In the genomic region with DNA sequence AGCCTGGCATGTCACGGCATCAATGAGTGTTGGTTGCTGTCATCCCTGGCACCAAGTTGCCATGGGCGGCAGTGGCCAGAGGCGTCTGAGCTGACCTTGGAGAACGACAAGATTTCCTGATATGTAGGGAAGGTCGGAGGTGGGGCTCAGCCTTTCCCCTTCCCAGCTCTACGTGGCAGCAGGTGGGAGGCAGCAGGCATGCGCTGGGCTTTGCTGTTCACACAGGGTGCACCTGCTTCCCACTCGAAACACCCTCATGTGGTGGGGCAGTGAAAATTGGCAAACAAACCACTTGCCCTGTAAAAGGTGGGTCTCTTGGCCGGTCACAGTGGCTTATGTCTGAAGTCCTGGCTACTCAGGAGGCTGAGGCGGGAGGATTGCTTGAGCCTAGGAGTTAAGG, we compare ENCODE assay signal across 15 cellular contexts. TPM values are rescaled to one million over a fixed set of nuclear protein-coding genes. Genes with fewer than 3 reads are reported as not detected.
A peak's percentile ranks its signal among the peaks of the same experiment; 100 is the strongest.
DNase-seq lines count a peak whose midpoint lies in the region; ATAC-seq and TF ChIP-seq lines count a peak whose summit lies in the region.
"Had no signal": no experiment of that assay in that cellular context is flagged by ENCODE, and none has a peak within 500 bp of the region (broad histone marks: within the 10 kb centered on the region; RNA-seq: fewer than 3 reads in every experiment).

No MANE protein-coding gene starts in this region.

- no peak overlapping the region for H3K4me3 ChIP-seq in IMR-90 (ENCODE audit: insufficient read depth, low read depth, low read length)
- H3K4me3 ChIP-seq in BE2C (ENCODE audit: low read depth, low read length): no peak overlapping the region
- H3K4me3 ChIP-seq: BLaER1 treated with 17β-estradiol and CSF1 and Interleukin-3, amounts not matched to agents 10 nM and 100 nM had no signal

- ATAC-seq in IMR-90 (ENCODE audit: low read depth) (no peak), HG03378 (IDR thresholded peaks at IDR 0.05; ENCODE audit: unreplicated experiment) (no peak)
- ATAC-seq: Panc1, Right ventricle myocardium inferior, T-helper 17 cell had no signal

- H3K79me1 ChIP-seq in IMR-90 (ENCODE audit: low read depth in 1 of 2, low read length in 2 of 2): peaks cover 0 to 7% of the 10 kb centered on the region in 2 experiments; a peak in 1 of 4 replicates

- no peak overlapping the region for H3K56ac ChIP-seq in IMR-90 (ENCODE audit: extremely low read depth, insufficient read depth, low read length)

- peak overlapping the region; percentile 79 for H2AK5ac ChIP-seq in IMR-90 (ENCODE audit: low read depth, low read length)

- no peak overlapping the region for H3K4me2 ChIP-seq in IMR-90 (ENCODE audit: low read depth, low read length)
- H3K4me2 ChIP-seq: BLaER1 treated with 17β-estradiol and CSF1 and Interleukin-3, amounts not matched to agents 10 nM and 100 nM had no signal

- H2BK20ac ChIP-seq in IMR-90 (ENCODE audit: low read depth, low read length): no peak overlapping the region

- no peak overlapping the region for H3K9ac ChIP-seq in IMR-90 (ENCODE audit: low read depth, low read length)
- H3K9ac ChIP-seq: BLaER1 treated with 17β-estradiol and CSF1 and Interleukin-3, amounts not matched to agents 10 nM and 100 nM had no signal

- CTCF ChIA-PET in IMR-90 (lab: Yijun Ruan, JAX): no interaction called here

- H3K9me3 ChIP-seq in IMR-90 (ENCODE audit: control insufficient read depth, insufficient read depth, low read length) (0 out of 2 replicates have a peak, but pooled peaks cover 3% of the 10 kb centered on the region), BE2C (peaks cover 4% of the 10 kb centered on the region; the same call in 1 of the 2 replicates)

- in situ Hi-C loops in IMR-90 (cut with MboI; ENCODE audit: low sequenced_read_pairs): no loop called here

- H3K14ac ChIP-seq in IMR-90 (replicated peaks; ENCODE audit: low read depth, low read length): no peak overlapping the region

- H3K27me3 ChIP-seq in IMR-90 (ENCODE audit: control insufficient read depth, insufficient read depth, low read length) (no peaks in the 10 kb centered on the region), BE2C (no peaks in the 10 kb centered on the region)
- H3K27me3 ChIP-seq: BLaER1 treated with 17β-estradiol and CSF1 and Interleukin-3, amounts not matched to agents 10 nM and 100 nM had no signal

- dilution Hi-C loops in IMR-90 (cut with HindIII; ENCODE audit: low sequenced_read_pairs, unreplicated experiment): no loop called here

- no TSS peak for BruUV-seq in IMR-90 (replicated peaks; lab: Mats Ljungman, UMichigan)

- H3K18ac ChIP-seq in IMR-90 (ENCODE audit: low read depth, low read length): no peak overlapping the region

- H2AK9ac ChIP-seq in IMR-90 (replicated peaks; ENCODE audit: low read depth, low read length, poor library complexity): peak overlapping the region; percentile 16

- H3K4me1 ChIP-seq in IMR-90 (ENCODE audit: control insufficient read depth, insufficient read depth, low read length) (peaks cover 7% of the 10 kb centered on the region; the same call in 1 of the 2 replicates), BE2C (no peaks in the 10 kb centered on the region)

- WGBS in IMR-90 (ENCODE audit: extremely low coverage in 2 of 2, insufficient read length in 1 of 2), 2 experiments: 100% methylated on average over 2 of the region's 10 CpGs; no CpG with 5 or more reads in 1 of the 2 experiments

- H4K91ac ChIP-seq in IMR-90 (ENCODE audit: insufficient read depth, low read depth, low read length): no peak overlapping the region

- peak overlapping the region; percentile 70 for H2AFZ ChIP-seq in IMR-90 (replicated peaks; ENCODE audit: low read length, poor library complexity)

- no peak overlapping the region for H4K8ac ChIP-seq in IMR-90 (ENCODE audit: low read depth in 2 of 2, low read length in 2 of 2)

- intact Hi-C loops in IMR-90 (cut with micrococcal nuclease): no loop called here

- H3K4ac ChIP-seq in IMR-90 (ENCODE audit: low read depth, low read length): peak overlapping the region; percentile 2; the same call in 1 of the 2 replicates

- TF ChIP-seq POLR2A in IMR-90 (IDR thresholded peaks at IDR 0.05; ENCODE audit: low read depth, low read length): no peak

- no peak overlapping the region for H2BK120ac ChIP-seq in IMR-90 (ENCODE audit: low read depth, low read length)

- TF ChIP-seq CTCF in IMR-90 (conservative IDR thresholded peaks at IDR 0.05; ENCODE audit: low read depth, low read length) (no peak), BE2C (IDR thresholded peaks at IDR 0.05; ENCODE audit: low read depth, low read length) (no peak)

- no peak overlapping the region for H4K5ac ChIP-seq in IMR-90 (ENCODE audit: low read depth, low read length)

- no peak overlapping the region for H2BK5ac ChIP-seq in IMR-90 (ENCODE audit: low read depth, low read length, poor library complexity, severe bottlenecking)

- DNase-seq in NCI-H748 (lab: John Stamatoyannopoulos, UW; ENCODE audit: unreplicated experiment) (peak; percentile 44), NCI-H748 treated with DMSO at 0.1 percent for 48 hours (lab: John Stamatoyannopoulos, UW) (no peak), IMR-90 (no peak), SHP77 treated with DMSO at 0.1 percent for 48 hours (lab: John Stamatoyannopoulos, UW) (peak; percentile 50), BE2C (no peak), NCI-H187 treated with DMSO at 0.1 percent for 48 hours (lab: John Stamatoyannopoulos, UW) (no peak)
- DNase-seq: KBM-7, NCI-H526 treated with DMSO at 0.1 percent for 48 hours, T-helper 17 cell had no signal

- H3K23ac ChIP-seq in IMR-90 (ENCODE audit: low read depth, low read length): peak overlapping the region; percentile 20; the same call in 1 of the 2 replicates

- peaks cover 4% of the 10 kb centered on the region; the same call in 1 of the 2 replicates for H3K9me1 ChIP-seq in IMR-90 (ENCODE audit: insufficient read depth, low read length)

- no peak overlapping the region for H3K27ac ChIP-seq in IMR-90 (ENCODE audit: insufficient read depth, low read length)
- H3K27ac ChIP-seq: BLaER1 treated with 17β-estradiol and CSF1 and Interleukin-3, amounts not matched to agents 10 nM and 100 nM; HL-60 had no signal

- no peaks in the 10 kb centered on the region for H4K20me1 ChIP-seq in IMR-90 (ENCODE audit: insufficient read depth, low read length)

- no peak for TF ChIP-seq RAD21 in IMR-90 (IDR thresholded peaks at IDR 0.05; ENCODE audit: low read length)

- POLR2A ChIA-PET in IMR-90 (lab: Charles Lee; ENCODE audit: unreplicated experiment): no interaction called here

- peak overlapping the region; percentile 43; the same call in 1 of the 3 replicates for H2BK15ac ChIP-seq in IMR-90 (ENCODE audit: low read depth, low read length)

- H3K36me3 ChIP-seq in IMR-90 (ENCODE audit: control insufficient read depth, insufficient read depth, low read length): no peaks in the 10 kb centered on the region
- H3K36me3 ChIP-seq in BE2C: no peaks in the 10 kb centered on the region

TF ChIP-seq in IMR-90, 13 proteins besides CTCF, POLR2A, EP300 and RAD21 (continues in another document):
- TF ChIP-seq RFX5 (IDR thresholded peaks at IDR 0.05; ENCODE audit: low read depth, low read length): no peak
- TF ChIP-seq SMC3 (IDR thresholded peaks at IDR 0.05; ENCODE audit: low read depth, low read length): no peak
- no peak for TF ChIP-seq RCOR1 (IDR thresholded peaks at IDR 0.05; ENCODE audit: insufficient replicate concordance, low read length)
- TF ChIP-seq CEBPB (IDR thresholded peaks at IDR 0.05; ENCODE audit: low read depth, low read length): no peak
- TF ChIP-seq, protein P1, sequence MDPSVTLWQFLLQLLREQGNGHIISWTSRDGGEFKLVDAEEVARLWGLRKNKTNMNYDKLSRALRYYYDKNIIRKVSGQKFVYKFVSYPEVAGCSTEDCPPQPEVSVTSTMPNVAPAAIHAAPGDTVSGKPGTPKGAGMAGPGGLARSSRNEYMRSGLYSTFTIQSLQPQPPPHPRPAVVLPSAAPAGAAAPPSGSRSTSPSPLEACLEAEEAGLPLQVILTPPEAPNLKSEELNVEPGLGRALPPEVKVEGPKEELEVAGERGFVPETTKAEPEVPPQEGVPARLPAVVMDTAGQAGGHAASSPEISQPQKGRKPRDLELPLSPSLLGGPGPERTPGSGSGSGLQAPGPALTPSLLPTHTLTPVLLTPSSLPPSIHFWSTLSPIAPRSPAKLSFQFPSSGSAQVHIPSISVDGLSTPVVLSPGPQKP (IDR thresholded peaks at IDR 0.05; ENCODE audit: borderline replicate concordance, low read depth, low read length): no peak
- no peak for TF ChIP-seq BHLHE40 (IDR thresholded peaks at IDR 0.05; ENCODE audit: low read depth, low read length)
- no peak for TF ChIP-seq FOS (IDR thresholded peaks at IDR 0.05; ENCODE audit: low read depth, low read length)
- no peak for TF ChIP-seq MXI1 (IDR thresholded peaks at IDR 0.05; ENCODE audit: borderline replicate concordance, low read depth, low read length)
- no peak for TF ChIP-seq CHD1 (IDR thresholded peaks at IDR 0.05; ENCODE audit: low read depth, low read length)
- TF ChIP-seq NFE2L2 (IDR thresholded peaks at IDR 0.05; ENCODE audit: low read depth, low read length): no peak
- TF ChIP-seq MAZ (IDR thresholded peaks at IDR 0.05; ENCODE audit: borderline replicate concordance, low read depth, low read length): no peak
- TF ChIP-seq, protein P2, sequence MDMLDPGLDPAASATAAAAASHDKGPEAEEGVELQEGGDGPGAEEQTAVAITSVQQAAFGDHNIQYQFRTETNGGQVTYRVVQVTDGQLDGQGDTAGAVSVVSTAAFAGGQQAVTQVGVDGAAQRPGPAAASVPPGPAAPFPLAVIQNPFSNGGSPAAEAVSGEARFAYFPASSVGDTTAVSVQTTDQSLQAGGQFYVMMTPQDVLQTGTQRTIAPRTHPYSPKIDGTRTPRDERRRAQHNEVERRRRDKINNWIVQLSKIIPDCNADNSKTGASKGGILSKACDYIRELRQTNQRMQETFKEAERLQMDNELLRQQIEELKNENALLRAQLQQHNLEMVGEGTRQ (IDR thresholded peaks at IDR 0.05; ENCODE audit: low read depth, low read length): no peak

RNA-seq across cellular contexts. Expression of a gene that starts 12.3 kb away (rescaled TPM):
- total RNA-seq in IMR-90 (2012; rRNA removed): 7.3 and 7.8 TPM in 2 replicates
- 5.6 and 7.0 TPM in 2 replicates for polyA plus RNA-seq in IMR-90 (2012; rRNA removed)
- polyA plus RNA-seq in IMR-90 (2012; cell fraction: cytosol; rRNA removed): 3.0 and 5.3 TPM in 2 replicates
- 6.5 and 10.4 TPM in 2 replicates for polyA plus RNA-seq in IMR-90 (2012; cell fraction: nucleus; rRNA removed; ENCODE audit: low replicate concordance)
- 40.1 TPM for polyA plus RNA-seq in BE2C (2012; ENCODE audit: insufficient read depth, insufficient read length, low read depth)

RNA-seq across cellular contexts. Expression of a gene that starts 30.7 kb away (rescaled TPM):
- total RNA-seq in IMR-90 (2012; rRNA removed): 0.36 and 0.56 TPM in 2 replicates
- 8.4 and 9.0 TPM in 2 replicates for polyA plus RNA-seq in IMR-90 (2012; rRNA removed)
- 6.1 and 12.6 TPM in 2 replicates for polyA plus RNA-seq in IMR-90 (2012; cell fraction: cytosol; rRNA removed)
- polyA plus RNA-seq in IMR-90 (2012; cell fraction: nucleus; rRNA removed; ENCODE audit: low replicate concordance): 15.5 and 36.4 TPM in 2 replicates
- polyA plus RNA-seq in BE2C (2012; ENCODE audit: insufficient read depth, insufficient read length, low read depth): 45.4 TPM

RNA-seq across cellular contexts. Expression of a gene that starts 43.3 kb away (rescaled TPM):
- under 0.01 TPM in 1 of 2 replicates, not detected in the other for total RNA-seq in IMR-90 (2012; rRNA removed)
- 0.04 and 0.14 TPM in 2 replicates for polyA plus RNA-seq in IMR-90 (2012; rRNA removed)
- polyA plus RNA-seq in IMR-90 (2012; cell fraction: cytosol; rRNA removed): 0.08 TPM in 2 replicates
- polyA plus RNA-seq in IMR-90 (2012; cell fraction: nucleus; rRNA removed; ENCODE audit: low replicate concordance): 0.04 and 0.13 TPM in 2 replicates
- 0.11 TPM for polyA plus RNA-seq in BE2C (2012; ENCODE audit: insufficient read depth, insufficient read length, low read depth)
- total RNA-seq: MCF 10A, T-helper 17 cell had no signal

Comparison
In these comparisons a context has a peak if more than half of its experiments do, and no peak if none do; other contexts are left out.
1. DNase-seq: peak in NCI-H748 (single experiment) and SHP77 treated with DMSO at 0.1 percent for 48 hours (single experiment); none in NCI-H748 treated with DMSO at 0.1 percent for 48 hours (single experiment), IMR-90 (single experiment), BE2C (single experiment) and NCI-H187 treated with DMSO at 0.1 percent for 48 hours (single experiment).